In the genomic region with DNA sequence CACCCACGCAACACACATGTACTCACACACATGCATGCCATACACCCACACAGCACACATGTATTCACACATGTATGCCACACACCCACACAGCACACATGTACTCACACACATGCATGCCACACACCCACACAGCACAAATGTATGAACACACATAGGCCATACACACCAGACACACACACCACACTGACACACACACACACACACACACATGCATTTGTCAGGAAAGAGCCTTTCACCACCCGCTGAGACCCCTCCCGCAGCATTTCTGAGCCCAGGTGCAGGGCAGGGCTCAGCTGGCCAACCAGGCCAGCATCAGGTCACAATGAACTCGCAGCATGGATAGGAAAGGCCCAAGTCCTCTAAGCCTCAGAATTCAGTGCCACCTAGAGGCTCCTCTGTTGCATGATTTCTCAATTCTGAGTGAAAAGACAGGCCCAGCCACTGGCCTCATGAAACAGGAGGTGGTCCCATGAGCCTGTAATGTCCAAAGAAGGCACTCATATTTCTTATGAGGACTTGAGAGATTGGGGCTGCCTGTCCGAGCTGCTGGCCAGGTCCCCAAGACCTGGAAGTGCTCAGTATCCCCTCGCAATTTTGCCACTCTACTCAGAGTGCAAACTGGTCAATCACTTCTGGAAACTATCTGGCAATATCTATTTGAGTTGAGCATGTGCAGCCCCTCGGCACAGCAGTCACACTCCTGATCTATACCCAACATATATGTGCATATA, we compare ENCODE assay signal across 8 cellular contexts. TPM values are rescaled to one million over a fixed set of nuclear protein-coding genes. Genes with fewer than 3 reads are reported as not detected.
DNase-seq lines count a peak whose midpoint lies in the region; ATAC-seq and TF ChIP-seq lines count a peak whose summit lies in the region.

No MANE protein-coding gene starts in this region.

- H3K27me3 ChIP-seq in A673 (replicated peaks; ENCODE audit: insufficient read depth, low read depth, low read length, poor library complexity), result no peaks in the 10 kb centered on the region

- CTCF ChIA-PET in A673 (lab: Charles Lee), result no interaction called here

- BruUV-seq in A673 (replicated peaks; lab: Mats Ljungman, UMichigan), result no TSS peak

- H3K4me1 Mint-ChIP-seq in osteocyte (ENCODE audit: unreplicated experiment), result peaks cover 6% of the 10 kb centered on the region

- TF ChIP-seq CTCF in A673 (conservative IDR thresholded peaks at IDR 0.05; ENCODE audit: low read depth, low read length) (peak; percentile 65), GM12873 (IDR thresholded peaks at IDR 0.05; ENCODE audit: insufficient read depth, low read depth, low read length, missing control alignments) (peak; percentile 57), foreskin fibroblast (IDR thresholded peaks at IDR 0.05; ENCODE audit: low read depth, low read length) (peak; percentile 77), osteocyte (IDR thresholded peaks at IDR 0.05) (peak; percentile 73)

- ATAC-seq in HG03175 (IDR thresholded peaks at IDR 0.05; ENCODE audit: unreplicated experiment), result no peak

- H3K9me3 ChIP-seq in A673 (ENCODE audit: low read depth, low read length, poor library complexity, severe bottlenecking), result no peaks in the 10 kb centered on the region

- no peak overlapping the region for H3K27ac Mint-ChIP-seq in osteocyte (ENCODE audit: unreplicated experiment)

- H3K36me3 Mint-ChIP-seq in osteocyte (ENCODE audit: unreplicated experiment), result peaks cover 11% of the 10 kb centered on the region

- peak; percentile 65 for DNase-seq in A673 (ENCODE audit: low spot score)
- peak; percentile 42 to 63 for DNase-seq in NCI-H1930 (lab: John Stamatoyannopoulos, UW)
- peak; percentile 79 for DNase-seq in SW480 (ENCODE audit: low spot score)
- DNase-seq in foreskin fibroblast, result peak; percentile 38 to 80
- no peak for DNase-seq in osteocyte (ENCODE audit: extremely low spot score, unreplicated experiment)
- no peak for DNase-seq in GM19238 (ENCODE audit: insufficient read length, low spot score)

- H3K4me3 ChIP-seq in A673 (ENCODE audit: low read depth, low read length, poor library complexity, severe bottlenecking) (no peak overlapping the region), foreskin fibroblast (ENCODE audit: low read depth in 1 of 2, low read length in 2 of 2) (no peak overlapping the region)

- intact Hi-C loops in A673 (cut with micrococcal nuclease; ENCODE audit: unreplicated experiment), result no loop called here

- H3K27ac ChIP-seq in A673 (ENCODE audit: low read depth, low read length, poor library complexity, severe bottlenecking), result no peak overlapping the region

- no peak overlapping the region for H3K4me3 Mint-ChIP-seq in osteocyte (ENCODE audit: unreplicated experiment)

- H3K4me1 ChIP-seq in A673 (ENCODE audit: insufficient read depth, low read length, poor library complexity, severe bottlenecking), result no peaks in the 10 kb centered on the region

- peaks cover 12% of the 10 kb centered on the region for H3K9me3 Mint-ChIP-seq in osteocyte (ENCODE audit: unreplicated experiment)

- peaks cover 3% of the 10 kb centered on the region for H3K27me3 Mint-ChIP-seq in osteocyte (ENCODE audit: unreplicated experiment)

- H3K36me3 ChIP-seq in A673 (ENCODE audit: insufficient read depth, low read length, poor library complexity, severe bottlenecking), result no peaks in the 10 kb centered on the region

- POLR2A ChIA-PET in A673 (lab: Charles Lee; ENCODE audit: low non-redundant PET), result no interaction called here

RNA-seq across cellular contexts. Expression of gene PSMG1, which starts 57.3 kb away (rescaled TPM):
- total RNA-seq in A673 (2021) (96.5 and 101 TPM in 2 replicates), osteocyte (49.0 and 49.6 TPM in 2 replicates)

Comparison
In these comparisons a context has a peak if more than half of its experiments do, and no peak if none do; other contexts are left out.
1. DNase-seq: peak in A673 (single experiment), NCI-H1930 (2 of 2), SW480 (single experiment) and foreskin fibroblast (2 of 2); none in osteocyte (single experiment) and GM19238 (single experiment).
2. Peak in every context shown above with its lines, with median percentiles within 50 percentile points of each other: CTCF ChIP-seq.